In the genomic region with DNA sequence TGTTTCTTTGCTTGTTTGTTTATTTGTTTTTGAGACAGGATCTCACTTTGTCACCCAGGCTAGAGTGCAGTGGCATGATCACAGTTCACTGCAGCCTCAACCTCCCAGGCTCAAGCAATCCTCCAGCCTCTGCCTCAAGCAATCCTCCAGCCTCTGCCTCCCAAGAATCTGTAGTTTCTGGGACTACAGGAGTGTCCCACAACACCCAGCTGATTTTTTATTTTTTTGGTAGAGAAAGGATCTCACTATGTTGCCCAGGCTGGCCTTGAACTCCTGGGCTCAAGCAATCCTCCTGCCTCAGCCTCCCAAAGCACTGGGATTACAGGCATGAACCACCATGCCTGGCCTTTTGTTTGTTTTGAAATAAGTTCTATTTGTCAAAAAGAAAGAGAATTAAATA, we compare ENCODE assay signal across 14 cellular contexts. TPM values are rescaled to one million over a fixed set of nuclear protein-coding genes. Genes with fewer than 3 reads are reported as not detected.
"Had no signal": no experiment of that assay in that cellular context is flagged by ENCODE, and none has a peak within 500 bp of the region (broad histone marks: within the 10 kb centered on the region; RNA-seq: fewer than 3 reads in every experiment).

No MANE protein-coding gene starts in this region.

RNA-seq across cellular contexts. Expression of a gene that starts 10.0 kb away (rescaled TPM):
- total RNA-seq: activated B cell treated with CpG ODN at 0.5 μM for 24 hours; activated CD4-positive, alpha-beta memory T cell treated with anti-CD3 and anti-CD28 coated beads for 36 hours; activated CD4-positive, alpha-beta memory T cell treated with anti-CD3 and anti-CD28 coated beads, Interleukin-2, amount 10 ng/mL, durations not matched to agents 7 days and 5 days; activated CD4-positive, alpha-beta T cell treated with anti-CD3 and anti-CD28 coated beads for 36 hours; activated CD4-positive, alpha-beta T cell treated with anti-CD3 and anti-CD28 coated beads, Interleukin-2, amount 10 ng/mL, durations not matched to agents 24 days and 14 days; activated CD4-positive, alpha-beta T cell treated with anti-CD3 and anti-CD28 coated beads, Interleukin-2, amount 10 ng/mL, durations not matched to agents 7 days and 5 days; activated CD8-positive, alpha-beta memory T cell treated with anti-CD3 and anti-CD28 coated beads for 36 hours; activated CD8-positive, alpha-beta memory T cell treated with anti-CD3 and anti-CD28 coated beads, Interleukin-2, amount 10 ng/mL, durations not matched to agents 7 days and 5 days; activated CD8-positive, alpha-beta T cell treated with anti-CD3 and anti-CD28 coated beads for 36 hours; activated CD8-positive, alpha-beta T cell treated with anti-CD3 and anti-CD28 coated beads, Interleukin-2, amount 10 ng/mL, durations not matched to agents 7 days and 5 days; T-helper 1 cell treated with Interleukin-12 subunit alpha and Interleukin-12 subunit beta and Interleukin-4 antibody, amounts not matched to agents 30 ng/mL and 1 ng/mL, for 36 hours; T-helper 17 cell; T-helper 2 cell treated with Interferon-gamma antibody and Interleukin-4, amounts not matched to agents 100 ng/mL and 5 ng/mL, for 36 hours had no signal

RNA-seq across cellular contexts. Expression of a gene that starts 21.4 kb away (rescaled TPM):
- total RNA-seq: activated B cell treated with CpG ODN at 0.5 μM for 24 hours; activated CD4-positive, alpha-beta memory T cell treated with anti-CD3 and anti-CD28 coated beads for 36 hours; activated CD4-positive, alpha-beta memory T cell treated with anti-CD3 and anti-CD28 coated beads, Interleukin-2, amount 10 ng/mL, durations not matched to agents 7 days and 5 days; activated CD4-positive, alpha-beta T cell treated with anti-CD3 and anti-CD28 coated beads for 36 hours; activated CD4-positive, alpha-beta T cell treated with anti-CD3 and anti-CD28 coated beads, Interleukin-2, amount 10 ng/mL, durations not matched to agents 24 days and 14 days; activated CD4-positive, alpha-beta T cell treated with anti-CD3 and anti-CD28 coated beads, Interleukin-2, amount 10 ng/mL, durations not matched to agents 7 days and 5 days; activated CD8-positive, alpha-beta memory T cell treated with anti-CD3 and anti-CD28 coated beads for 36 hours; activated CD8-positive, alpha-beta memory T cell treated with anti-CD3 and anti-CD28 coated beads, Interleukin-2, amount 10 ng/mL, durations not matched to agents 7 days and 5 days; activated CD8-positive, alpha-beta T cell treated with anti-CD3 and anti-CD28 coated beads for 36 hours; activated CD8-positive, alpha-beta T cell treated with anti-CD3 and anti-CD28 coated beads, Interleukin-2, amount 10 ng/mL, durations not matched to agents 7 days and 5 days; T-helper 1 cell treated with Interleukin-12 subunit alpha and Interleukin-12 subunit beta and Interleukin-4 antibody, amounts not matched to agents 30 ng/mL and 1 ng/mL, for 36 hours; T-helper 17 cell; T-helper 2 cell treated with Interferon-gamma antibody and Interleukin-4, amounts not matched to agents 100 ng/mL and 5 ng/mL, for 36 hours; WTC11 had no signal

RNA-seq across cellular contexts. Expression of a gene that starts 28.0 kb away (rescaled TPM):
- total RNA-seq: activated B cell treated with CpG ODN at 0.5 μM for 24 hours; activated CD4-positive, alpha-beta memory T cell treated with anti-CD3 and anti-CD28 coated beads for 36 hours; activated CD4-positive, alpha-beta memory T cell treated with anti-CD3 and anti-CD28 coated beads, Interleukin-2, amount 10 ng/mL, durations not matched to agents 7 days and 5 days; activated CD4-positive, alpha-beta T cell treated with anti-CD3 and anti-CD28 coated beads for 36 hours; activated CD4-positive, alpha-beta T cell treated with anti-CD3 and anti-CD28 coated beads, Interleukin-2, amount 10 ng/mL, durations not matched to agents 24 days and 14 days; activated CD4-positive, alpha-beta T cell treated with anti-CD3 and anti-CD28 coated beads, Interleukin-2, amount 10 ng/mL, durations not matched to agents 7 days and 5 days; activated CD8-positive, alpha-beta memory T cell treated with anti-CD3 and anti-CD28 coated beads for 36 hours; activated CD8-positive, alpha-beta memory T cell treated with anti-CD3 and anti-CD28 coated beads, Interleukin-2, amount 10 ng/mL, durations not matched to agents 7 days and 5 days; activated CD8-positive, alpha-beta T cell treated with anti-CD3 and anti-CD28 coated beads for 36 hours; activated CD8-positive, alpha-beta T cell treated with anti-CD3 and anti-CD28 coated beads, Interleukin-2, amount 10 ng/mL, durations not matched to agents 7 days and 5 days; T-helper 1 cell treated with Interleukin-12 subunit alpha and Interleukin-12 subunit beta and Interleukin-4 antibody, amounts not matched to agents 30 ng/mL and 1 ng/mL, for 36 hours; T-helper 17 cell; T-helper 2 cell treated with Interferon-gamma antibody and Interleukin-4, amounts not matched to agents 100 ng/mL and 5 ng/mL, for 36 hours had no signal
